1 cellular context compared by ENCODE assay signal in the genomic region with DNA sequence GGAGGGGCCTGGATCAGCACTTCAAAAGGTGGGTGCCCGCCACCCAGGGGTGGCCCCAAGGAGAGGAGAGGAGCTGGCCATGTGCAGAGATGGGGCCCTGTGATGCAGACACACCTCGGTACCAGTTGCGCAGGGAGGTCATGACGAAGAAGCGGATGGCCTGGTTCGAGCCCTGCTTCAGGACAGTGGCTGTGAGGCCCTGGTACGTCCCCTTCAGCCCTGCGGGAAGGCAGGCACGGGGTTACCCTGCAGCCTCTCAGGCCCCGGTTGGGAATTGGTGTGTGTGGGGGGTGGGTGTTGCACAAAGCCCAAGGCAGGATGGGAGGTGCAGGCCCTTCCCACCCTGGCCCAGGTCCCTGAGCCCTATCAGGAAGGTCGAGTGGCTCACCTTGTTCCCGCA.
TF ChIP-seq lines count a peak whose summit lies in the region.

No MANE protein-coding gene starts in this region.

TF ChIP-seq in K562, 482 proteins besides CTCF, POLR2A, EP300 and RAD21 (continues in another document):
- TF ChIP-seq, protein P1, sequence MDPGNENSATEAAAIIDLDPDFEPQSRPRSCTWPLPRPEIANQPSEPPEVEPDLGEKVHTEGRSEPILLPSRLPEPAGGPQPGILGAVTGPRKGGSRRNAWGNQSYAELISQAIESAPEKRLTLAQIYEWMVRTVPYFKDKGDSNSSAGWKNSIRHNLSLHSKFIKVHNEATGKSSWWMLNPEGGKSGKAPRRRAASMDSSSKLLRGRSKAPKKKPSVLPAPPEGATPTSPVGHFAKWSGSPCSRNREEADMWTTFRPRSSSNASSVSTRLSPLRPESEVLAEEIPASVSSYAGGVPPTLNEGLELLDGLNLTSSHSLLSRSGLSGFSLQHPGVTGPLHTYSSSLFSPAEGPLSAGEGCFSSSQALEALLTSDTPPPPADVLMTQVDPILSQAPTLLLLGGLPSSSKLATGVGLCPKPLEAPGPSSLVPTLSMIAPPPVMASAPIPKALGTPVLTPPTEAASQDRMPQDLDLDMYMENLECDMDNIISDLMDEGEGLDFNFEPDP (CRISPR knock-in tag; IDR thresholded peaks at IDR 0.05) = peak; percentile 85
- no peak for TF ChIP-seq U2AF1 (optimal IDR thresholded peaks at IDR 0.05; ENCODE audit: low read depth, low read length)
- peak in 1 of 2 experiments; percentile 37; a peak in 1 of 4 replicates for TF ChIP-seq SIN3A (IDR thresholded peaks at IDR 0.05; ENCODE audit: borderline replicate concordance in 2 of 2, control insufficient read depth in 1 of 2, low read depth in 2 of 2, low read length in 2 of 2)
- peak; percentile 16; the same call in 1 of the 2 replicates for TF ChIP-seq POLR2AphosphoS2 (IDR thresholded peaks at IDR 0.05; ENCODE audit: low read length)
- TF ChIP-seq KDM5B (IDR thresholded peaks at IDR 0.05; ENCODE audit: insufficient replicate concordance, low read depth, low read length) = peak; percentile 40
- TF ChIP-seq DMBX1 (CRISPR knock-in tag; IDR thresholded peaks at IDR 0.05; ENCODE audit: borderline replicate concordance) = 0 out of 2 replicates have a peak, but pooled peaks have one; percentile 14
- peak; percentile 90 for TF ChIP-seq HDAC6 (IDR thresholded peaks at IDR 0.05; ENCODE audit: low read depth, low read length)
- no peak for TF ChIP-seq HMGXB4 (CRISPR knock-in tag; IDR thresholded peaks at IDR 0.05)
- no peak for TF ChIP-seq ZNF133 (CRISPR knock-in tag; IDR thresholded peaks at IDR 0.05)
- 0 out of 2 replicates have a peak, but pooled peaks have one; percentile 64 for TF ChIP-seq ELF4 (CRISPR knock-in tag; IDR thresholded peaks at IDR 0.05)
- TF ChIP-seq ZNF146 (CRISPR knock-in tag; IDR thresholded peaks at IDR 0.05; ENCODE audit: unreplicated experiment) = no peak
- no peak for TF ChIP-seq CEBPB (tag; IDR thresholded peaks at IDR 0.05)
- 0 out of 2 replicates have a peak, but pooled peaks have one; percentile 6 for TF ChIP-seq E2F1 (CRISPR knock-in tag; IDR thresholded peaks at IDR 0.05)
- peak; percentile 92; the same call in 1 of the 2 replicates for TF ChIP-seq ARID3B (CRISPR knock-in tag; IDR thresholded peaks at IDR 0.05; ENCODE audit: borderline replicate concordance)
- peak; percentile 34 for TF ChIP-seq SIRT6 (IDR thresholded peaks at IDR 0.05; ENCODE audit: low read depth, low read length)
- 0 out of 2 replicates have a peak, but pooled peaks have one; percentile 40 for TF ChIP-seq ZNF57 (CRISPR knock-in tag; IDR thresholded peaks at IDR 0.05)
- no peak for TF ChIP-seq ESRRB (CRISPR knock-in tag; IDR thresholded peaks at IDR 0.05; ENCODE audit: borderline replicate concordance)
- no peak for TF ChIP-seq BCOR (IDR thresholded peaks at IDR 0.05)
- 0 out of 2 replicates have a peak, but pooled peaks have one; percentile 9 for TF ChIP-seq ZBTB17 (CRISPR knock-in tag; IDR thresholded peaks at IDR 0.05)
- no peak for TF ChIP-seq TFAM (CRISPR knock-in tag; conservative IDR thresholded peaks at IDR 0.05)
- TF ChIP-seq RHOXF2B (CRISPR knock-in tag; conservative IDR thresholded peaks at IDR 0.05) = peak; percentile 67; the same call in 1 of the 2 replicates
- TF ChIP-seq CHD7 (IDR thresholded peaks at IDR 0.05; ENCODE audit: low read depth, low read length) = peak; percentile 5
- TF ChIP-seq SMARCE1 (IDR thresholded peaks at IDR 0.05) = no peak
- TF ChIP-seq ZNF583 (CRISPR knock-in tag; IDR thresholded peaks at IDR 0.05) = 0 out of 2 replicates have a peak, but pooled peaks have one; percentile 44
- TF ChIP-seq GABPB2 (CRISPR knock-in tag; conservative IDR thresholded peaks at IDR 0.05) = peak; percentile 65; the same call in 1 of the 2 replicates
- TF ChIP-seq MYC (IDR thresholded peaks at IDR 0.05; ENCODE audit: low read depth, low read length) = no peak
- peak; percentile 44; the same call in 1 of the 2 replicates for TF ChIP-seq MYC (CRISPR knock-in tag; IDR thresholded peaks at IDR 0.05; ENCODE audit: borderline replicate concordance, low read depth)
- TF ChIP-seq ERF (CRISPR knock-in tag; IDR thresholded peaks at IDR 0.05) = peak; percentile 54; the same call in 1 of the 2 replicates
- TF ChIP-seq WHSC1 (IDR thresholded peaks at IDR 0.05; ENCODE audit: low read length) = peak; percentile 85
- TF ChIP-seq SRSF9 (IDR thresholded peaks at IDR 0.05; ENCODE audit: borderline replicate concordance, low read depth, low read length) = no peak
- TF ChIP-seq RBM15 (IDR thresholded peaks at IDR 0.05; ENCODE audit: insufficient read depth, low read length) = no peak
- TF ChIP-seq XRCC3 (IDR thresholded peaks at IDR 0.05) = no peak
- TF ChIP-seq SRF (CRISPR knock-in tag; IDR thresholded peaks at IDR 0.05) = peak in 1 of 2 experiments; percentile 61; a peak in 2 of 4 replicates
- TF ChIP-seq NR4A1 (CRISPR knock-in tag; IDR thresholded peaks at IDR 0.05) = peak; percentile 81; the same call in 1 of the 2 replicates
- TF ChIP-seq NR4A1 (tag; IDR thresholded peaks at IDR 0.05) = no peak
- TF ChIP-seq TAF15 (IDR thresholded peaks at IDR 0.05; ENCODE audit: low read depth, low read length) = peak; percentile 91
- TF ChIP-seq SMARCB1 (IDR thresholded peaks at IDR 0.05; ENCODE audit: insufficient read length, low read depth) = no peak
- no peak for TF ChIP-seq CAMTA2 (CRISPR knock-in tag; conservative IDR thresholded peaks at IDR 0.05)
- peak; percentile 84 for TF ChIP-seq NR2F6 (CRISPR knock-in tag; IDR thresholded peaks at IDR 0.05)
- no peak for TF ChIP-seq FOXK1 (CRISPR knock-in tag; IDR thresholded peaks at IDR 0.05; ENCODE audit: borderline replicate concordance)
- TF ChIP-seq ZNF76 (CRISPR knock-in tag; IDR thresholded peaks at IDR 0.05; ENCODE audit: borderline replicate concordance) = no peak
- TF ChIP-seq, protein P2, sequence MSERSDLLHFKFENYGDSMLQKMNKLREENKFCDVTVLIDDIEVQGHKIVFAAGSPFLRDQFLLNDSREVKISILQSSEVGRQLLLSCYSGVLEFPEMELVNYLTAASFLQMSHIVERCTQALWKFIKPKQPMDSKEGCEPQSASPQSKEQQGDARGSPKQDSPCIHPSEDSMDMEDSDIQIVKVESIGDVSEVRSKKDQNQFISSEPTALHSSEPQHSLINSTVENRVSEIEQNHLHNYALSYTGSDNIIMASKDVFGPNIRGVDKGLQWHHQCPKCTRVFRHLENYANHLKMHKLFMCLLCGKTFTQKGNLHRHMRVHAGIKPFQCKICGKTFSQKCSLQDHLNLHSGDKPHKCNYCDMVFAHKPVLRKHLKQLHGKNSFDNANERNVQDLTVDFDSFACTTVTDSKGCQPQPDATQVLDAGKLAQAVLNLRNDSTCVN (CRISPR knock-in tag; IDR thresholded peaks at IDR 0.05) = peak; percentile 73; the same call in 1 of the 2 replicates
- TF ChIP-seq YY1 (IDR thresholded peaks at IDR 0.05; ENCODE audit: borderline replicate concordance in 1 of 3, control insufficient read depth in 1 of 3, extremely low read depth in 1 of 3, insufficient read depth in 3 of 3, insufficient read length in 1 of 3, insufficient replicate concordance in 2 of 3, low read depth in 1 of 3, low read length in 2 of 3) = peak in 1 of 3 experiments; percentile 9
